Comparison of ENCODE assay signal across 32 cellular contexts in the genomic region with DNA sequence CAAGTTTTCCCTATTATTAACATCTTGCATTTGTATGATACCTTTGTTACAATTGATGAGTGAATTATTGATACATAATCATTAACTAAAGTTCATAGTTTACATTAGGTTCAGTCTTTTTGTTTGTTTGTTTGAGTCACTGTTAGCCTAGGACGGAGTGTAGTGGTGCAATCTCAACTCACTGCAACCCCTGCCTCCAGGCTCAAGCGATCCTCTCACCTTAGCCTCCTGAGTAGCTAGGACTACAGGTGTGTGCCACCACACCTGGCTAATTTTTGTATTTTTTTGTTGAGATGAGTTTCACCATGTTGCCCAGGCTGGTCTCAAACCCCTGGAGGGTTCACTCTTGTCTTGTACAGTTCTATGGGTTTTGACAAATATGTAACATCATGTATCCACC. TPM values are rescaled to one million over a fixed set of nuclear protein-coding genes. Genes with fewer than 3 reads are reported as not detected.
DNase-seq lines count a peak whose midpoint lies in the region; ATAC-seq, FAIRE-seq and TF ChIP-seq lines count a peak whose summit lies in the region.
"Had no signal": no experiment of that assay in that cellular context is flagged by ENCODE, and none has a peak within 500 bp of the region (broad histone marks: within the 10 kb centered on the region; RNA-seq: fewer than 3 reads in every experiment).

No MANE protein-coding gene starts in this region.

- H3K27me3 ChIP-seq in HepG2 (ENCODE audit: control insufficient read depth in 1 of 2, insufficient read depth in 2 of 2, low read length in 2 of 2) (no peaks in the 10 kb centered on the region), small intestine (ENCODE audit: control insufficient read depth in 2 of 2, insufficient read depth in 2 of 2, low read length in 2 of 2) (no peaks in the 10 kb centered on the region)
- H3K27me3 ChIP-seq: BE2C; BLaER1; BLaER1 treated with 17β-estradiol and CSF1 and Interleukin-3, amounts not matched to agents 10 nM and 100 nM had no signal

- FAIRE-seq in HepG2 (lab: Jason Lieb, UNC) (no peak), small intestine (lab: Jason Lieb, UNC) (no peak)
- FAIRE-seq: A204.1, A549, D721Med had no signal

- no peak for TF ChIP-seq EP300 in HepG2 (IDR thresholded peaks at IDR 0.05; ENCODE audit: low read depth in 2 of 2, low read length in 2 of 2)
- TF ChIP-seq EP300 in HepG2 (CRISPR knock-in tag; IDR thresholded peaks at IDR 0.05; ENCODE audit: borderline replicate concordance): no peak

- CTCF ChIA-PET in HepG2 (lab: Yijun Ruan, JAX; ENCODE audit: low intra/inter-chr PET ratio, low total read pairs): no interaction called here

- H3K9ac ChIP-seq in HepG2 (ENCODE audit: insufficient read depth, low read depth, low read length): no peak overlapping the region
- H3K9ac ChIP-seq: BLaER1; BLaER1 treated with 17β-estradiol and CSF1 and Interleukin-3, amounts not matched to agents 10 nM and 100 nM had no signal

- H3K4me3 ChIP-seq in HepG2 (replicated peaks in 1 of 3; ENCODE audit: insufficient read depth in 1 of 3, low read depth in 2 of 3, low read length in 3 of 3) (no peak overlapping the region), small intestine (ENCODE audit: low read depth in 1 of 2, low read length in 2 of 2) (no peak overlapping the region)
- H3K4me3 ChIP-seq: A549; BLaER1; BLaER1 treated with 17β-estradiol and CSF1 and Interleukin-3, amounts not matched to agents 10 nM and 100 nM had no signal

- no peak overlapping the region for H2AFZ ChIP-seq in HepG2 (ENCODE audit: low read length)

- H4K20me1 ChIP-seq in HepG2 (ENCODE audit: insufficient read depth, low read length): no peaks in the 10 kb centered on the region
- H4K20me1 ChIP-seq: BLaER1; BLaER1 treated with 17β-estradiol and CSF1 and Interleukin-3, amounts not matched to agents 10 nM and 100 nM had no signal

- DNase-seq in DMS53 (lab: John Stamatoyannopoulos, UW) (peak; percentile 18), DMS53 treated with DMSO at 0.1 percent for 48 hours (lab: John Stamatoyannopoulos, UW; ENCODE audit: unreplicated experiment) (no peak), HepG2 (ENCODE audit: low spot score) (no peak), small intestine (peak; percentile 66), NCI-H2196 treated with DMSO at 0.1 percent for 48 hours (lab: John Stamatoyannopoulos, UW; ENCODE audit: unreplicated experiment) (no peak)
- DNase-seq: 8988T; ACHN; AML-193; BE2C; C1 segment of cervical spinal cord; Caco-2; Calu3; CD4-positive, alpha-beta memory T cell; CD4-positive, alpha-beta T cell; CD4-positive, CD25-positive, alpha-beta regulatory T cell; CD8-positive, alpha-beta memory T cell; CD8-positive, alpha-beta T cell; COR-L47; DMS 273 treated with DMSO at 0.1 percent for 48 hours; DMS153; DMS79; DMS79 treated with DMSO at 0.1 percent for 48 hours; DND-41; EL had no signal

- peak; percentile 56; the same call in 2 of the 3 replicates for ATAC-seq in HepG2
- no peak for ATAC-seq in HG02852 (IDR thresholded peaks at IDR 0.05; ENCODE audit: unreplicated experiment)
- ATAC-seq: A549; CD8-positive, alpha-beta T cell had no signal

- no peak for TF ChIP-seq CTCF in HepG2 (CRISPR knock-in tag; IDR thresholded peaks at IDR 0.05)

- H3K9me3 ChIP-seq in HepG2 (ENCODE audit: low read length) (no peaks in the 10 kb centered on the region), small intestine (ENCODE audit: control insufficient read depth, low read depth) (no peaks in the 10 kb centered on the region)
- H3K9me3 ChIP-seq: A549, BE2C, Caco-2 had no signal

- in situ Hi-C loops in HepG2 (cut with HindIII; ENCODE audit: extremely low pct_ligation_motif_present, low pct_unique_long_range_greater_than_20kb): no loop called here

- no peak overlapping the region for H3K4me2 ChIP-seq in HepG2 (ENCODE audit: low read depth, low read length)
- H3K4me2 ChIP-seq: A549; BLaER1; BLaER1 treated with 17β-estradiol and CSF1 and Interleukin-3, amounts not matched to agents 10 nM and 100 nM had no signal

- TF ChIP-seq RAD21 in HepG2 (CRISPR knock-in tag; IDR thresholded peaks at IDR 0.05): no peak

- no peak for TF ChIP-seq POLR2A in HepG2 (IDR thresholded peaks at IDR 0.05; ENCODE audit: insufficient read depth in 1 of 2, low read depth in 2 of 2, low read length in 2 of 2)

- no TSS peak for BruUV-seq in HepG2 (replicated peaks; lab: Mats Ljungman, UMichigan)

- no peak overlapping the region for H3K27ac ChIP-seq in HepG2 (ENCODE audit: extremely low read length, insufficient read depth, low read length)
- H3K27ac ChIP-seq in small intestine (ENCODE audit: low read depth in 1 of 2, low read length in 1 of 2): no peak overlapping the region
- H3K27ac ChIP-seq: 22Rv1; A549; BLaER1; BLaER1 treated with 17β-estradiol and CSF1 and Interleukin-3, amounts not matched to agents 10 nM and 100 nM; C4-2B had no signal

- H3K36me3 ChIP-seq in HepG2 (replicated peaks in 1 of 2; ENCODE audit: control insufficient read depth in 1 of 2, insufficient read depth in 2 of 2, low read length in 2 of 2) (no peaks in the 10 kb centered on the region), small intestine (ENCODE audit: control insufficient read depth in 2 of 2, insufficient read depth in 2 of 2, low read length in 2 of 2) (no peaks in the 10 kb centered on the region)
- H3K36me3 ChIP-seq: BE2C had no signal

- H3K79me2 ChIP-seq in HepG2 (ENCODE audit: insufficient read depth, low read length): no peaks in the 10 kb centered on the region

- POLR2A ChIA-PET in HepG2 (lab: Yijun Ruan, JAX): no interaction called here

- H3K4me1 ChIP-seq in HepG2 (ENCODE audit: insufficient read depth, low read length) (no peaks in the 10 kb centered on the region), small intestine (ENCODE audit: control insufficient read depth in 2 of 2, insufficient read depth in 1 of 2, low read depth in 1 of 2, low read length in 1 of 2) (no peaks in the 10 kb centered on the region)
- H3K4me1 ChIP-seq: BE2C; BLaER1; BLaER1 treated with 17β-estradiol and CSF1 and Interleukin-3, amounts not matched to agents 10 nM and 100 nM; Caco-2 had no signal

- WGBS in HepG2 (ENCODE audit: low lambda C conversion rate): 86% methylated on average over 2 of the region's 2 CpGs
- WGBS in small intestine, 3 donors: 40 to 88% (median 48%) methylated on average over 2 of the region's 2 CpGs

- intact Hi-C loops in HepG2 (cut with micrococcal nuclease; ENCODE audit: unreplicated experiment): no loop called here

RNA-seq across cellular contexts. Expression of a gene that starts 33.9 kb away (rescaled TPM):
- total RNA-seq in HepG2 (2016; rRNA removed; fragmentation: Illumina TruSeq; extraction: Trizol): 105 and 122 TPM in 2 replicates
- total RNA-seq in HepG2 (2016; cell fraction: cytosol; rRNA removed; fragmentation: Illumina TruSeq; extraction: Trizol; ENCODE audit: low read depth): 59.3 and 60.5 TPM in 2 replicates
- 107 TPM in 2 replicates for total RNA-seq in HepG2 (2016; cell fraction: insoluble cytoplasmic fraction; rRNA removed; fragmentation: Illumina TruSeq; extraction: Trizol)
- total RNA-seq in HepG2 (2016; cell fraction: membrane; rRNA removed; fragmentation: Illumina TruSeq; extraction: Trizol): 105 and 112 TPM in 2 replicates
- total RNA-seq in HepG2 (2016; cell fraction: nucleus; rRNA removed; fragmentation: Illumina TruSeq; extraction: Trizol): 52.5 and 58.8 TPM in 2 replicates
- 49.2 and 51.6 TPM in 2 replicates for polyA plus RNA-seq in HepG2 (2011; rRNA removed)
- polyA plus RNA-seq in HepG2 (2011; cell fraction: cytosol; rRNA removed): 49.9 and 50.0 TPM in 2 replicates
- polyA plus RNA-seq in HepG2 (2011; cell fraction: nucleus; rRNA removed): 21.6 and 21.7 TPM in 2 replicates
- polyA plus RNA-seq in HepG2 (2012): 99.6 and 140 TPM in 2 replicates
- 57.2 and 57.6 TPM in 2 replicates for polyA plus RNA-seq in HepG2 (2016; cell fraction: cytosol; fragmentation: Illumina TruSeq; extraction: Trizol; ENCODE audit: low read depth)
- 89.8 and 107 TPM in 2 replicates for polyA plus RNA-seq in HepG2 (2016; cell fraction: insoluble cytoplasmic fraction; fragmentation: Illumina TruSeq; extraction: Trizol; ENCODE audit: low read depth)
- polyA plus RNA-seq in HepG2 (2016; cell fraction: membrane; fragmentation: Illumina TruSeq; extraction: Trizol; ENCODE audit: low read depth): 68.6 and 74.3 TPM in 2 replicates
- polyA plus RNA-seq in HepG2 (2016; cell fraction: nucleus; fragmentation: Illumina TruSeq; extraction: Trizol; ENCODE audit: insufficient read depth, low read depth): 44.1 and 47.6 TPM in 2 replicates
- 39.4 and 62.3 TPM in 2 replicates for polyA minus RNA-seq in HepG2 (2011; rRNA and poly(A)+ RNA removed; ENCODE audit: low replicate concordance)
- 49.2 and 52.4 TPM in 2 replicates for polyA minus RNA-seq in HepG2 (2011; cell fraction: cytosol; rRNA and poly(A)+ RNA removed)
- polyA minus RNA-seq in HepG2 (2011; cell fraction: nucleus; rRNA and poly(A)+ RNA removed): 48.6 and 52.9 TPM in 2 replicates
- polyA plus RNA-seq in small intestine: 10 to 100 TPM; 43.0 to 88.8 (median 60.8) TPM

RNA-seq across cellular contexts. Expression of a gene that starts 36.0 kb away (rescaled TPM):
- total RNA-seq in HepG2 (2016; rRNA removed; fragmentation: Illumina TruSeq; extraction: Trizol): 5.4 and 7.6 TPM in 2 replicates
- 1.6 TPM in 2 replicates for total RNA-seq in HepG2 (2016; cell fraction: cytosol; rRNA removed; fragmentation: Illumina TruSeq; extraction: Trizol; ENCODE audit: low read depth)
- 5.7 and 5.8 TPM in 2 replicates for total RNA-seq in HepG2 (2016; cell fraction: insoluble cytoplasmic fraction; rRNA removed; fragmentation: Illumina TruSeq; extraction: Trizol)
- 2.0 and 2.2 TPM in 2 replicates for total RNA-seq in HepG2 (2016; cell fraction: membrane; rRNA removed; fragmentation: Illumina TruSeq; extraction: Trizol)
- 8.2 and 9.5 TPM in 2 replicates for total RNA-seq in HepG2 (2016; cell fraction: nucleus; rRNA removed; fragmentation: Illumina TruSeq; extraction: Trizol)
- 1.5 and 1.7 TPM in 2 replicates for polyA plus RNA-seq in HepG2 (2011; rRNA removed)
- polyA plus RNA-seq in HepG2 (2011; cell fraction: cytosol; rRNA removed): 0.44 and 1.1 TPM in 2 replicates
- polyA plus RNA-seq in HepG2 (2011; cell fraction: nucleus; rRNA removed): 1.2 and 2.0 TPM in 2 replicates
- polyA plus RNA-seq in HepG2 (2012): 1.6 and 3.2 TPM in 2 replicates
- 0.26 and 0.45 TPM in 2 replicates for polyA plus RNA-seq in HepG2 (2016; cell fraction: cytosol; fragmentation: Illumina TruSeq; extraction: Trizol; ENCODE audit: low read depth)
- 5.3 and 7.3 TPM in 2 replicates for polyA plus RNA-seq in HepG2 (2016; cell fraction: insoluble cytoplasmic fraction; fragmentation: Illumina TruSeq; extraction: Trizol; ENCODE audit: low read depth)
- 0.61 and 0.64 TPM in 2 replicates for polyA plus RNA-seq in HepG2 (2016; cell fraction: membrane; fragmentation: Illumina TruSeq; extraction: Trizol; ENCODE audit: low read depth)
- polyA plus RNA-seq in HepG2 (2016; cell fraction: nucleus; fragmentation: Illumina TruSeq; extraction: Trizol; ENCODE audit: insufficient read depth, low read depth): 8.0 and 9.1 TPM in 2 replicates
- polyA minus RNA-seq in HepG2 (2011; rRNA and poly(A)+ RNA removed; ENCODE audit: low replicate concordance): 0.44 and 1.8 TPM in 2 replicates
- polyA minus RNA-seq in HepG2 (2011; cell fraction: cytosol; rRNA and poly(A)+ RNA removed): 0.79 and 1.5 TPM in 2 replicates
- 4.7 and 7.9 TPM in 2 replicates for polyA minus RNA-seq in HepG2 (2011; cell fraction: nucleus; rRNA and poly(A)+ RNA removed)
- 1 to 10 TPM; 1.1 to 2.7 (median 1.6) TPM for polyA plus RNA-seq in small intestine

RNA-seq across cellular contexts. Expression of a gene that starts 36.3 kb away (rescaled TPM):
- 46.5 and 66.3 TPM in 2 replicates for total RNA-seq in HepG2 (2016; rRNA removed; fragmentation: Illumina TruSeq; extraction: Trizol)
- total RNA-seq in HepG2 (2016; cell fraction: cytosol; rRNA removed; fragmentation: Illumina TruSeq; extraction: Trizol; ENCODE audit: low read depth): 13.7 and 15.5 TPM in 2 replicates
- total RNA-seq in HepG2 (2016; cell fraction: insoluble cytoplasmic fraction; rRNA removed; fragmentation: Illumina TruSeq; extraction: Trizol): 46.1 and 68.7 TPM in 2 replicates
- total RNA-seq in HepG2 (2016; cell fraction: membrane; rRNA removed; fragmentation: Illumina TruSeq; extraction: Trizol): 21.5 and 26.0 TPM in 2 replicates
- 48.5 and 48.7 TPM in 2 replicates for total RNA-seq in HepG2 (2016; cell fraction: nucleus; rRNA removed; fragmentation: Illumina TruSeq; extraction: Trizol)
- polyA plus RNA-seq in HepG2 (2011; rRNA removed) (13.6 and 19.0 TPM in 2 replicates), small intestine (10 to 100 TPM; 10.5 to 21.0 (median 13.0) TPM)
- 4.5 and 6.6 TPM in 2 replicates for polyA plus RNA-seq in HepG2 (2011; cell fraction: cytosol; rRNA removed)
- 7.7 and 8.5 TPM in 2 replicates for polyA plus RNA-seq in HepG2 (2011; cell fraction: nucleus; rRNA removed)
- 16.5 and 28.3 TPM in 2 replicates for polyA plus RNA-seq in HepG2 (2012)
- 11.4 and 12.1 TPM in 2 replicates for polyA plus RNA-seq in HepG2 (2016; cell fraction: cytosol; fragmentation: Illumina TruSeq; extraction: Trizol; ENCODE audit: low read depth)
- polyA plus RNA-seq in HepG2 (2016; cell fraction: insoluble cytoplasmic fraction; fragmentation: Illumina TruSeq; extraction: Trizol; ENCODE audit: low read depth): 49.2 and 53.3 TPM in 2 replicates
- polyA plus RNA-seq in HepG2 (2016; cell fraction: membrane; fragmentation: Illumina TruSeq; extraction: Trizol; ENCODE audit: low read depth): 18.0 and 19.2 TPM in 2 replicates
- polyA plus RNA-seq in HepG2 (2016; cell fraction: nucleus; fragmentation: Illumina TruSeq; extraction: Trizol; ENCODE audit: insufficient read depth, low read depth): 40.4 and 43.6 TPM in 2 replicates
- 3.5 and 10.2 TPM in 2 replicates for polyA minus RNA-seq in HepG2 (2011; rRNA and poly(A)+ RNA removed; ENCODE audit: low replicate concordance)
- polyA minus RNA-seq in HepG2 (2011; cell fraction: cytosol; rRNA and poly(A)+ RNA removed): 1.8 and 4.3 TPM in 2 replicates
- polyA minus RNA-seq in HepG2 (2011; cell fraction: nucleus; rRNA and poly(A)+ RNA removed): 42.3 and 45.4 TPM in 2 replicates

Comparison
In these comparisons a context has a peak if more than half of its experiments do, and no peak if none do; other contexts are left out.
1. DNase-seq: peak in DMS53 (single experiment) and small intestine (single experiment); none in DMS53 treated with DMSO at 0.1 percent for 48 hours (single experiment), HepG2 (single experiment) and NCI-H2196 treated with DMSO at 0.1 percent for 48 hours (single experiment).